In genomic region chr5:39148983-39149534, GRCh38 we compare ENCODE assay signal across 1 cellular context.
TF ChIP-seq lines count a peak whose summit lies in the region.

No MANE protein-coding gene starts in this region.

TF ChIP-seq in K562, 482 proteins besides CTCF, POLR2A, EP300 and RAD21 (continued from another document and continues in another):
- TF ChIP-seq TSHZ1 (CRISPR knock-in tag; IDR thresholded peaks at IDR 0.05) (no peak), ZBTB2 (IDR thresholded peaks at IDR 0.05) (no peak), HBP1 (CRISPR knock-in tag; IDR thresholded peaks at IDR 0.05) (no peak), SAP30 (IDR thresholded peaks at IDR 0.05; ENCODE audit: borderline replicate concordance, insufficient read depth, low read depth, low read length, poor library complexity, severe bottlenecking) (no peak), SUPT5H (IDR thresholded peaks at IDR 0.05) (no peak), THRB (CRISPR knock-in tag; conservative IDR thresholded peaks at IDR 0.05) (no peak), ZBTB11 (CRISPR knock-in tag; IDR thresholded peaks at IDR 0.05) (no peak), TEAD1 (CRISPR knock-in tag; IDR thresholded peaks at IDR 0.05) (no peak), ZNF274 (IDR thresholded peaks at IDR 0.05; ENCODE audit: borderline replicate concordance, low read depth, low read length) (no peak), L3MBTL2 (IDR thresholded peaks at IDR 0.05) (0 out of 2 replicates have a peak, but pooled peaks have one; percentile 12), MNT (conservative IDR thresholded peaks at IDR 0.05) (0 out of 4 replicates have a peak, but pooled peaks of 1 of the 2 experiments have one; percentile 13), SMC3 (conservative IDR thresholded peaks at IDR 0.05; ENCODE audit: insufficient read depth, low read depth, low read length) (peak; percentile 34; the same call in 1 of the 2 replicates), EP400 (IDR thresholded peaks at IDR 0.05) (0 out of 2 replicates have a peak, but pooled peaks have one; percentile 20), DACH1 (IDR thresholded peaks at IDR 0.05; ENCODE audit: partially characterized antibody) (no peak), NCOR1 (IDR thresholded peaks at IDR 0.05) (0 out of 2 replicates have a peak, but pooled peaks have one; percentile 2), ASH1L (IDR thresholded peaks at IDR 0.05; ENCODE audit: borderline replicate concordance, low read depth, partially characterized antibody) (no peak), ZFP1 (CRISPR knock-in tag; IDR thresholded peaks at IDR 0.05) (no peak), CHD7 (IDR thresholded peaks at IDR 0.05; ENCODE audit: low read depth, low read length) (no peak), FOXK2 (conservative IDR thresholded peaks at IDR 0.05 in 1 of 2, IDR thresholded peaks at IDR 0.05 in 1 of 2; ENCODE audit: low read depth in 2 of 2) (0 out of 4 replicates have a peak, but pooled peaks of 1 of the 2 experiments have one; percentile 37), CTBP1 (IDR thresholded peaks at IDR 0.05; ENCODE audit: borderline replicate concordance) (no peak), NKRF (IDR thresholded peaks at IDR 0.05; ENCODE audit: borderline replicate concordance) (no peak), ZNF3 (CRISPR knock-in tag; IDR thresholded peaks at IDR 0.05) (no peak), CBX3 (IDR thresholded peaks at IDR 0.05; ENCODE audit: borderline replicate concordance in 1 of 2, low read length in 2 of 2) (no peak), DPF2 (IDR thresholded peaks at IDR 0.05) (no peak), BACH1 (tag; IDR thresholded peaks at IDR 0.05) (no peak), FIP1L1 (IDR thresholded peaks at IDR 0.05; ENCODE audit: low read depth, low read length, poor library complexity, severe bottlenecking) (no peak)
